ENCODE assay signal across 18 cellular contexts in the genomic region with DNA sequence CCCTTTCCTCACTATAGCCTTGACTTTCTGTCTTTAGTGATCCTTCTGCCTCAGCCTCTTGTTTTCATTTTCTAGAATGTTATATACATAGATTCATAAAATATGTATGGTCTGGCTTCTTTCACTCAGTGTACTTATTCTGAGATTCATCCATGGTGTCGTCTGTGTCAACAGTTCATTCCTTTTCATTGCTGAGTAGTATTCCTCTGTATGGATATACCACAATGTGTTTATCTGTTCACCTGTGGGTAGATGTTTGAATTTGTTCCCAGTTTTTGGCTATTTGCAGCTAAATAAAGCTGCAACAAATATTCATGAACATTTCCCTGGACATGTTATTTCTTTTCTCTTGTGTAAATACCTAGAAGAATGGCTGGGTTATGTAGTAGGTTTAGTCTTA.
"Had no signal": no experiment of that assay in that cellular context is flagged by ENCODE, and none has a peak within 500 bp of the region (broad histone marks: within the 10 kb centered on the region; RNA-seq: fewer than 3 reads in every experiment).

No MANE protein-coding gene starts in this region.

- H3K27me3 ChIP-seq: MG63 had no signal

- H3K4me3 ChIP-seq: MG63 had no signal

- FAIRE-seq: RCC 7860 had no signal

- DNase-seq: Karpas-422, KG1, MG63, NCI-H1092 treated with DMSO at 0.1 percent for 48 hours, NCI-H1436, NCI-H187, NCI-H2029, NCI-H2081 treated with DMSO at 0.1 percent for 48 hours, NCI-H2171, NCI-H226, NCI-H446, NCI-H510A, NCI-H524 treated with DMSO at 0.1 percent for 48 hours, NCI-H69, NCI-H774, SHP77 had no signal

- H3K27ac ChIP-seq: RWPE1 had no signal
